ENCODE assay signal across 8 cellular contexts in genomic region chr19:52007436-52007804, GRCh38. TPM values are rescaled to one million over a fixed set of nuclear protein-coding genes. Genes with fewer than 3 reads are reported as not detected.
DNase-seq lines count a peak whose midpoint lies in the region; ATAC-seq and TF ChIP-seq lines count a peak whose summit lies in the region.

No MANE protein-coding gene starts in this region.

- H3K27ac Mint-ChIP-seq in activated T-cell treated with anti-CD3 and anti-CD28 coated beads, Interleukin-2, amount 50 U/mL, for 24 hours = peak overlapping the region; percentile 96
- H3K27ac Mint-ChIP-seq in T-helper 17 cell (peak overlapping the region; percentile 85), osteocyte (ENCODE audit: unreplicated experiment) (peak overlapping the region; percentile 99)

- peaks cover 48% of the 10 kb centered on the region for H3K9me3 Mint-ChIP-seq in activated T-cell treated with anti-CD3 and anti-CD28 coated beads, Interleukin-2, amount 50 U/mL, for 24 hours
- peaks cover 16% of the 10 kb centered on the region for H3K9me3 Mint-ChIP-seq in osteocyte (ENCODE audit: unreplicated experiment)

- H3K4me1 ChIP-seq in foreskin keratinocyte = no peaks in the 10 kb centered on the region

- TF ChIP-seq CTCF in foreskin keratinocyte (conservative IDR thresholded peaks at IDR 0.05) (no peak), osteocyte (IDR thresholded peaks at IDR 0.05) (no peak)

- peak; percentile 34 for DNase-seq in activated T-cell treated with anti-CD3 and anti-CD28 coated beads, Interleukin-2, amount 50 U/mL, for 24 hours
- no peak for DNase-seq in activated T-cell treated with anti-CD3 and anti-CD28 coated beads, Interleukin-2, amount 50 U/mL, for 48 hours
- no peak for DNase-seq in T-helper 17 cell
- no peak for DNase-seq in foreskin keratinocyte
- DNase-seq in osteocyte (ENCODE audit: extremely low spot score, unreplicated experiment) = no peak
- no peak for DNase-seq in SKM-1 (lab: John Stamatoyannopoulos, UW; ENCODE audit: unreplicated experiment)
- DNase-seq in activated CD4-positive, CD25-positive, alpha-beta regulatory T cell treated with anti-CD3 and anti-CD28 coated beads, Interleukin-2, amount 50 U/mL, for 72 hours = no peak
- no peak for DNase-seq in cortex of kidney (lab: John Stamatoyannopoulos, UW)

- peaks cover 18% of the 10 kb centered on the region for H3K4me1 Mint-ChIP-seq in activated T-cell treated with anti-CD3 and anti-CD28 coated beads, Interleukin-2, amount 50 U/mL, for 24 hours (ENCODE audit: low read depth)
- H3K4me1 Mint-ChIP-seq in T-helper 17 cell = peaks cover 7% of the 10 kb centered on the region
- peaks cover 15% of the 10 kb centered on the region for H3K4me1 Mint-ChIP-seq in osteocyte (ENCODE audit: unreplicated experiment)

- no peaks in the 10 kb centered on the region for H3K27me3 Mint-ChIP-seq in activated T-cell treated with anti-CD3 and anti-CD28 coated beads, Interleukin-2, amount 50 U/mL, for 24 hours
- H3K27me3 Mint-ChIP-seq in T-helper 17 cell (no peaks in the 10 kb centered on the region), osteocyte (ENCODE audit: unreplicated experiment) (no peaks in the 10 kb centered on the region)

- H3K27ac ChIP-seq in foreskin keratinocyte = no peak overlapping the region

- no peaks in the 10 kb centered on the region for H3K27me3 ChIP-seq in foreskin keratinocyte

- H3K36me3 Mint-ChIP-seq in activated T-cell treated with anti-CD3 and anti-CD28 coated beads, Interleukin-2, amount 50 U/mL, for 24 hours (ENCODE audit: low read depth) = peaks cover 90% of the 10 kb centered on the region
- peaks cover 8% of the 10 kb centered on the region for H3K36me3 Mint-ChIP-seq in T-helper 17 cell (ENCODE audit: low read depth)
- H3K36me3 Mint-ChIP-seq in osteocyte (ENCODE audit: unreplicated experiment) = peaks cover 38% of the 10 kb centered on the region

- ATAC-seq in T-helper 17 cell (peak; percentile 6), foreskin keratinocyte (peak; percentile 45)

- H3K4me3 Mint-ChIP-seq in activated T-cell treated with anti-CD3 and anti-CD28 coated beads, Interleukin-2, amount 50 U/mL, for 24 hours = peak overlapping the region; percentile 90
- H3K4me3 Mint-ChIP-seq in T-helper 17 cell = peak overlapping the region; percentile 92
- peak overlapping the region; percentile 91 for H3K4me3 Mint-ChIP-seq in osteocyte (ENCODE audit: unreplicated experiment)

- H3K9me3 ChIP-seq in T-helper 17 cell (ENCODE audit: control insufficient read depth, low read length, poor library complexity, severe bottlenecking) = peaks cover 10% of the 10 kb centered on the region

RNA-seq across cellular contexts. Expression of gene ZNF615, which starts 0.6 kb away (rescaled TPM):
- total RNA-seq in T-helper 17 cell (10 to 100 TPM; 12.0 to 12.2 TPM), foreskin keratinocyte (5.4 and 5.6 TPM in 2 replicates), osteocyte (11.7 and 13.1 TPM in 2 replicates)
- 1.1 TPM in 2 replicates for polyA plus RNA-seq in foreskin keratinocyte

RNA-seq across cellular contexts. Expression of gene ZNF614, which starts 20.8 kb away (rescaled TPM):
- total RNA-seq in T-helper 17 cell = 1 to 10 TPM; 6.6 to 8.0 TPM
- total RNA-seq in foreskin keratinocyte = 8.1 and 9.0 TPM in 2 replicates
- 1.9 and 2.0 TPM in 2 replicates for polyA plus RNA-seq in foreskin keratinocyte
- total RNA-seq in osteocyte = 7.9 and 8.4 TPM in 2 replicates

RNA-seq across cellular contexts. Expression of gene ZNF350, which starts 20.8 kb away (rescaled TPM):
- 10 to 100 TPM; 33.5 to 36.0 TPM for total RNA-seq in T-helper 17 cell
- total RNA-seq in foreskin keratinocyte = 4.1 and 4.4 TPM in 2 replicates
- polyA plus RNA-seq in foreskin keratinocyte = 1.9 and 2.1 TPM in 2 replicates
- total RNA-seq in osteocyte = 10.6 and 12.9 TPM in 2 replicates

RNA-seq across cellular contexts. Expression of gene ZNF432, which starts 41.2 kb away (rescaled TPM):
- 10 to 100 TPM; 16.6 to 18.7 TPM for total RNA-seq in T-helper 17 cell
- total RNA-seq in foreskin keratinocyte = 4.9 and 6.1 TPM in 2 replicates
- 1.2 and 1.4 TPM in 2 replicates for polyA plus RNA-seq in foreskin keratinocyte
- 11.5 and 12.5 TPM in 2 replicates for total RNA-seq in osteocyte
